ENCODE assay signal across 8 cellular contexts in genomic region chr11:120511116-120511803, GRCh38. TPM values are rescaled to one million over a fixed set of nuclear protein-coding genes. Genes with fewer than 3 reads are reported as not detected.
DNase-seq lines count a peak whose midpoint lies in the region; ATAC-seq and TF ChIP-seq lines count a peak whose summit lies in the region.

TSS of gene GRIK4 (plus strand) at chr11:120511748. CDS start at chr11:120660319, 148,571 bp downstream.

- ATAC-seq in GM21515 (IDR thresholded peaks at IDR 0.05; ENCODE audit: unreplicated experiment) = peak; percentile 90

- H3K4me3 ChIP-seq in fibroblast of mammary gland (ENCODE audit: control insufficient read depth, low read depth, low read length) = peak within 1 kb of the TSS; percentile 12

- H3K27ac Mint-ChIP-seq in nephron progenitor cell = no peak within 1 kb of the TSS

- H3K27me3 Mint-ChIP-seq in nephron progenitor cell (ENCODE audit: low read depth, poor library complexity) = peaks cover 86% of the 10 kb centered on the region

- no peaks in the 10 kb centered on the region for H3K36me3 Mint-ChIP-seq in nephron progenitor cell (ENCODE audit: low read depth)

- DNase-seq in D341Med (ENCODE audit: low spot score) = peak; percentile 95
- peak; percentile 89 for DNase-seq in HuH-7.5 (ENCODE audit: low spot score)
- peak; percentile 88 to 89 for DNase-seq in activated T-cell treated with anti-CD3 and anti-CD28 coated beads, Interleukin-2, amount 50 U/mL, for 48 hours
- peak; percentile 52 for DNase-seq in fibroblast of mammary gland (ENCODE audit: low read depth)
- DNase-seq in nephron progenitor cell = peak; percentile 93
- DNase-seq in stimulated activated naive CD4-positive, alpha-beta T cell (lab: John Stamatoyannopoulos, UW) = peak; percentile 9 to 63 (median 39)

- H3K9me3 Mint-ChIP-seq in nephron progenitor cell = no peaks in the 10 kb centered on the region

- H3K4me1 Mint-ChIP-seq in nephron progenitor cell = peaks cover 4% of the 10 kb centered on the region

- TF ChIP-seq CTCF in fibroblast of mammary gland (conservative IDR thresholded peaks at IDR 0.05; ENCODE audit: control insufficient read depth, insufficient read depth, low read depth, low read length) (peak; percentile 66), nephron progenitor cell (IDR thresholded peaks at IDR 0.05) (peak; percentile 95)

- peak within 1 kb of the TSS; percentile 74 for H3K4me3 Mint-ChIP-seq in nephron progenitor cell

TF ChIP-seq in PFSK-1, 5 proteins besides CTCF, POLR2A, EP300 and RAD21:
- TF ChIP-seq SIN3A (IDR thresholded peaks at IDR 0.05; ENCODE audit: borderline replicate concordance, insufficient read depth, low read length) (no peak), FOXP2 (optimal IDR thresholded peaks at IDR 0.05; ENCODE audit: borderline replicate concordance, extremely low read depth, extremely low read length, insufficient read depth) (peak; percentile 54)

RNA-seq across cellular contexts. Expression of gene GRIK4, which starts in this region (rescaled TPM):
- polyA plus RNA-seq in PFSK-1 (2012; ENCODE audit: insufficient read length, low read depth) = 0.10 TPM

Comparison
In these comparisons a context has a peak if more than half of its experiments do, and no peak if none do; other contexts are left out.
1. Peak in every context shown above with its lines: DNase-seq, ATAC-seq and H3K4me3 ChIP-seq.
2. DNase-seq: peak in every context shown above with its lines; median percentile 95 in D341Med; 93 in nephron progenitor cell; 89 in HuH-7.5; 88 in activated T-cell treated with anti-CD3 and anti-CD28 coated beads, Interleukin-2, amount 50 U/mL, for 48 hours; 52 in fibroblast of mammary gland; 39 in stimulated activated naive CD4-positive, alpha-beta T cell.